In the genomic region with DNA sequence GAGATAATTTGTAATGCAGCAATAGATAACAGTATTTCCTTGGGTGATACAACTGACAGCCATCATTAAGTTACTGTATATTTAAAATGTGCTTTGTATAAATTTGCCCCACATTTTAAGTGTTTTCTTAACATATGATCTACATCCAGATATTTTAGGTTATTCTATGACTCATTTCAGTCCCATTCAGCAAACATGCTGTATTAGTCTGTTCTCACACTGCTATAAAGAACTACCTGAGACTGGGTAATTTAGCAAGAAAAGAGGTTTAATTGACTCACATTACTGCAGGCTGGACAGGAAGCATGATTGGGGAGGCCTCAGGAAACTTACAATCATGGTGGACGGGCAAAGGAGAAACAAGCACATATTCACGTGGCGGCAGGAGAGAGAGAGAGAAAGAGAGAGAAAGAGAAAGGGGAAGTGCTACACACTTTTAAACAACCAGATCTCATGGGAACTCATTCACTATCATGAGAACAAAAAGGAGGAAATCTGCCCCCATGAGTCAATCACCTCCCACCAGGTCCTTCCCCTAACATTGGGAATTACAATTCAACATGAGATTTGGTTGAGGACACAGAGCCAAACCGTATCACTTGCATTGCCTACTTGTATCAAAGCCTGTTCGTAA, we compare ENCODE assay signal across 16 cellular contexts.
"Had no signal": no experiment of that assay in that cellular context is flagged by ENCODE, and none has a peak within 500 bp of the region (broad histone marks: within the 10 kb centered on the region; RNA-seq: fewer than 3 reads in every experiment).

No MANE protein-coding gene starts in this region.

- DNase-seq: activated CD4-positive, alpha-beta T cell treated with anti-CD3 and anti-CD28 coated beads, Interleukin-2, amount 50 U/mL, for 4 hours; activated CD4-positive, CD25-positive, alpha-beta regulatory T cell treated with anti-CD3 and anti-CD28 coated beads, Interleukin-2, amount 50 U/mL, for 72 hours; activated gamma-delta T cell treated with Interleukin-2 at 50 U/mL for 16 hours; activated naive CD8-positive, alpha-beta T cell treated with anti-CD3 and anti-CD28 coated beads for 36 hours; activated T-cell treated with anti-CD3 and anti-CD28 coated beads, Interleukin-2, amount 50 U/mL, for 72 hours; aorta; endodermal cell; erythroblast; kidney glomerular epithelial cell; retina; stimulated activated CD4-positive, alpha-beta T cell treated with anti-CD3 and anti-CD28 coated beads, Interleukin-15, amount 100 ng/mL, for 24 hours; stimulated activated CD4-positive, alpha-beta T cell treated with anti-CD3 and anti-CD28 coated beads, Interleukin-4, amount 100 ng/mL, for 24 hours had no signal

- H3K4me3 ChIP-seq: breast epithelium, hepatocyte had no signal

- H3K36me3 Mint-ChIP-seq: activated naive CD8-positive, alpha-beta T cell treated with anti-CD3 and anti-CD28 coated beads for 36 hours; mesothelial cell of epicardium had no signal

- H3K27me3 ChIP-seq: breast epithelium, hepatocyte had no signal

- H3K9me3 Mint-ChIP-seq: activated naive CD8-positive, alpha-beta T cell treated with anti-CD3 and anti-CD28 coated beads for 36 hours; activated T-cell treated with anti-CD3 and anti-CD28 coated beads, Interleukin-2, amount 50 U/mL, for 72 hours; endodermal cell; mesothelial cell of epicardium had no signal

- ATAC-seq: activated T-cell treated with anti-CD3 and anti-CD28 coated beads, Interleukin-2, amount 50 U/mL, for 72 hours had no signal

- H3K9me3 ChIP-seq: breast epithelium had no signal

- H3K27ac ChIP-seq: breast epithelium, hepatocyte, parathyroid adenoma had no signal

- H3K4me3 Mint-ChIP-seq: activated naive CD8-positive, alpha-beta T cell treated with anti-CD3 and anti-CD28 coated beads for 36 hours; activated T-cell treated with anti-CD3 and anti-CD28 coated beads, Interleukin-2, amount 50 U/mL, for 72 hours; endodermal cell; mesothelial cell of epicardium had no signal

- H3K27ac Mint-ChIP-seq: activated naive CD8-positive, alpha-beta T cell treated with anti-CD3 and anti-CD28 coated beads for 36 hours; activated T-cell treated with anti-CD3 and anti-CD28 coated beads, Interleukin-2, amount 50 U/mL, for 72 hours; endodermal cell; mesothelial cell of epicardium had no signal

- H3K4me1 Mint-ChIP-seq: activated naive CD8-positive, alpha-beta T cell treated with anti-CD3 and anti-CD28 coated beads for 36 hours; endodermal cell; mesothelial cell of epicardium had no signal

- H3K79me2 ChIP-seq: hepatocyte, parathyroid adenoma had no signal

- H3K36me3 ChIP-seq: breast epithelium had no signal

- H3K4me2 ChIP-seq: hepatocyte had no signal

- H3K9ac ChIP-seq: parathyroid adenoma had no signal

- H2AFZ ChIP-seq: hepatocyte, parathyroid adenoma had no signal
